ENCODE assay signal across 1 cellular context in genomic region chr2:240913810-240914644, GRCh38.
TF ChIP-seq lines count a peak whose summit lies in the region.

No MANE protein-coding gene starts in this region.

TF ChIP-seq in HepG2, 621 proteins besides CTCF, POLR2A, EP300 and RAD21 (continues in another document):
- TF ChIP-seq PHF5A (CRISPR knock-in tag; IDR thresholded peaks at IDR 0.05; ENCODE audit: low read depth, unreplicated experiment) (no peak), ZSCAN25 (CRISPR knock-in tag; IDR thresholded peaks at IDR 0.05) (peak; percentile 82), HINFP (CRISPR knock-in tag; IDR thresholded peaks at IDR 0.05; ENCODE audit: low read depth) (0 out of 2 replicates have a peak, but pooled peaks have one; percentile 43), GZF1 (CRISPR knock-in tag; IDR thresholded peaks at IDR 0.05) (0 out of 2 replicates have a peak, but pooled peaks have one; percentile 30), MTF2 (CRISPR knock-in tag; IDR thresholded peaks at IDR 0.05; ENCODE audit: borderline replicate concordance) (peak; percentile 98), BRCA1 (CRISPR knock-in tag; IDR thresholded peaks at IDR 0.05) (no peak), GRHL1 (CRISPR knock-in tag; conservative IDR thresholded peaks at IDR 0.05) (no peak), HNRNPUL1 (IDR thresholded peaks at IDR 0.05; ENCODE audit: low read depth, low read length) (no peak), ADNP (CRISPR knock-in tag; IDR thresholded peaks at IDR 0.05) (no peak), HNF1A (IDR thresholded peaks at IDR 0.05; ENCODE audit: low read depth) (no peak), HNF1A (CRISPR knock-in tag; IDR thresholded peaks at IDR 0.05; ENCODE audit: borderline replicate concordance) (no peak), SIN3A (IDR thresholded peaks at IDR 0.05; ENCODE audit: borderline replicate concordance, low read depth, low read length) (no peak), ZNF317 (CRISPR knock-in tag; IDR thresholded peaks at IDR 0.05) (peak; percentile 42; the same call in 1 of the 2 replicates), KMT2A (CRISPR knock-in tag; IDR thresholded peaks at IDR 0.05) (no peak), HMG20B (CRISPR knock-in tag; conservative IDR thresholded peaks at IDR 0.05) (no peak), MBD4 (IDR thresholded peaks at IDR 0.05; ENCODE audit: borderline replicate concordance, low read length) (no peak), ZNF225 (CRISPR knock-in tag; IDR thresholded peaks at IDR 0.05) (0 out of 2 replicates have a peak, but pooled peaks have one; percentile 22), CHCHD3 (CRISPR knock-in tag; IDR thresholded peaks at IDR 0.05) (0 out of 2 replicates have a peak, but pooled peaks have one; percentile 26), ZNF558 (CRISPR knock-in tag; IDR thresholded peaks at IDR 0.05; ENCODE audit: borderline replicate concordance) (no peak), GPBP1L1 (CRISPR knock-in tag; IDR thresholded peaks at IDR 0.05) (no peak), ZSCAN9 (CRISPR knock-in tag; IDR thresholded peaks at IDR 0.05; ENCODE audit: borderline replicate concordance) (no peak), ZNF891 (CRISPR knock-in tag; IDR thresholded peaks at IDR 0.05) (0 out of 2 replicates have a peak, but pooled peaks have one; percentile 9), ZSCAN21 (CRISPR knock-in tag; IDR thresholded peaks at IDR 0.05; ENCODE audit: borderline replicate concordance) (peak; percentile 63; the same call in 1 of the 2 replicates), ZBTB7A (CRISPR knock-in tag; IDR thresholded peaks at IDR 0.05) (peak; percentile 95), STAT5B (CRISPR knock-in tag; IDR thresholded peaks at IDR 0.05) (no peak), SMARCC2 (IDR thresholded peaks at IDR 0.05) (no peak), NPAS2 (CRISPR knock-in tag; IDR thresholded peaks at IDR 0.05; ENCODE audit: borderline replicate concordance) (no peak), SNRNP70 (IDR thresholded peaks at IDR 0.05; ENCODE audit: low read depth, low read length) (no peak), DNMT1 (CRISPR knock-in tag; IDR thresholded peaks at IDR 0.05) (peak; percentile 15; the same call in 1 of the 2 replicates), FOSL1 (CRISPR knock-in tag; IDR thresholded peaks at IDR 0.05; ENCODE audit: borderline replicate concordance) (no peak), GMEB1 (CRISPR knock-in tag; IDR thresholded peaks at IDR 0.05; ENCODE audit: borderline replicate concordance) (peak; percentile 39; the same call in 1 of the 2 replicates), ZEB1 (IDR thresholded peaks at IDR 0.05; ENCODE audit: insufficient replicate concordance, low read depth) (no peak), ZNF367 (CRISPR knock-in tag; IDR thresholded peaks at IDR 0.05; ENCODE audit: borderline replicate concordance) (no peak), THAP11 (CRISPR knock-in tag; IDR thresholded peaks at IDR 0.05) (0 out of 2 replicates have a peak, but pooled peaks have one; percentile 41), RBFOX2 (IDR thresholded peaks at IDR 0.05; ENCODE audit: low read depth, low read length) (no peak), U2AF1 (optimal IDR thresholded peaks at IDR 0.05; ENCODE audit: low read depth, low read length) (no peak), JUNB (CRISPR knock-in tag; IDR thresholded peaks at IDR 0.05; ENCODE audit: borderline replicate concordance) (no peak), THAP9 (CRISPR knock-in tag; IDR thresholded peaks at IDR 0.05; ENCODE audit: borderline replicate concordance) (no peak; the same call in 1 of the 2 replicates), ZNF709 (CRISPR knock-in tag; IDR thresholded peaks at IDR 0.05) (no peak), RXRB (CRISPR knock-in tag; IDR thresholded peaks at IDR 0.05; ENCODE audit: borderline replicate concordance) (no peak), JDP2 (CRISPR knock-in tag; IDR thresholded peaks at IDR 0.05; ENCODE audit: borderline replicate concordance) (no peak), ZNF747 (CRISPR knock-in tag; IDR thresholded peaks at IDR 0.05; ENCODE audit: borderline replicate concordance) (0 out of 2 replicates have a peak, but pooled peaks have one; percentile 52), ZFP41 (CRISPR knock-in tag; IDR thresholded peaks at IDR 0.05; ENCODE audit: borderline replicate concordance) (no peak; the same call in 1 of the 2 replicates), ZNF547 (CRISPR knock-in tag; IDR thresholded peaks at IDR 0.05) (no peak), ZNF546 (CRISPR knock-in tag; conservative IDR thresholded peaks at IDR 0.05) (peak; percentile 10; the same call in 1 of the 2 replicates), ZNF746 (CRISPR knock-in tag; IDR thresholded peaks at IDR 0.05) (no peak), REXO4 (CRISPR knock-in tag; IDR thresholded peaks at IDR 0.05; ENCODE audit: borderline replicate concordance) (no peak), LCORL (IDR thresholded peaks at IDR 0.05) (no peak), LCORL (CRISPR knock-in tag; IDR thresholded peaks at IDR 0.05) (peak; percentile 85), ZNF768 (CRISPR knock-in tag; IDR thresholded peaks at IDR 0.05) (no peak), ZNF574 (CRISPR knock-in tag; IDR thresholded peaks at IDR 0.05) (no peak), ZNF333 (CRISPR knock-in tag; IDR thresholded peaks at IDR 0.05; ENCODE audit: borderline replicate concordance) (no peak)
